Comparison of ENCODE assay signal across 8 cellular contexts in genomic region chr1:7616076-7616833, GRCh38.
A peak's percentile ranks its signal among the peaks of the same experiment; 100 is the strongest.
DNase-seq lines count a peak whose midpoint lies in the region; ATAC-seq and TF ChIP-seq lines count a peak whose summit lies in the region.

No MANE protein-coding gene starts in this region.

- peak in 1 of 3 donors; percentile 37 for ATAC-seq in natural killer cell
- ATAC-seq in GM21423 (IDR thresholded peaks at IDR 0.05; ENCODE audit: unreplicated experiment), result no peak

- no peaks in the 10 kb centered on the region for H3K36me3 Mint-ChIP-seq in natural killer cell
- no peaks in the 10 kb centered on the region for H3K36me3 Mint-ChIP-seq in osteocyte (ENCODE audit: unreplicated experiment)

- H3K9me3 Mint-ChIP-seq in natural killer cell, result no peaks in the 10 kb centered on the region
- no peaks in the 10 kb centered on the region for H3K9me3 Mint-ChIP-seq in osteocyte (ENCODE audit: unreplicated experiment)

- H3K27me3 Mint-ChIP-seq in natural killer cell (ENCODE audit: low read depth in 2 of 2) (peaks cover 10 to 11% of the 10 kb centered on the region in 2 donors), osteocyte (ENCODE audit: unreplicated experiment) (peaks cover 18% of the 10 kb centered on the region)

- H3K4me1 Mint-ChIP-seq in natural killer cell (no peaks in the 10 kb centered on the region), osteocyte (ENCODE audit: unreplicated experiment) (no peaks in the 10 kb centered on the region)

- intact Hi-C loops in natural killer cell (cut with micrococcal nuclease), result no loop called here

- TF ChIP-seq CTCF in GM13976 (IDR thresholded peaks at IDR 0.05; ENCODE audit: borderline replicate concordance, control extremely low read depth, extremely low read depth, insufficient read depth, missing control alignments) (no peak), natural killer cell (IDR thresholded peaks at IDR 0.05) (no peak), osteocyte (IDR thresholded peaks at IDR 0.05) (no peak)

- DNase-seq in GM13976 (ENCODE audit: low spot score), result peak; percentile 67
- peak; percentile 69 for DNase-seq in ecto neural progenitor cell (ENCODE audit: low spot score)
- DNase-seq in natural killer cell, result peak; percentile 23
- DNase-seq in osteocyte (ENCODE audit: extremely low spot score, unreplicated experiment), result no peak
- no peak for DNase-seq in activated effector memory CD4-positive, alpha-beta T cell treated with Interleukin-2 at 50 U/mL for 16 hours
- no peak for DNase-seq in D341Med (ENCODE audit: low spot score)

- H3K27ac Mint-ChIP-seq in natural killer cell (no peak overlapping the region), osteocyte (ENCODE audit: unreplicated experiment) (no peak overlapping the region)

- in situ Hi-C loops in GM13976 (cut with MboI; ENCODE audit: low sequenced_read_pairs, unreplicated experiment), result no loop called here

- H3K4me3 Mint-ChIP-seq in natural killer cell (no peak overlapping the region), osteocyte (ENCODE audit: unreplicated experiment) (no peak overlapping the region)

TF ChIP-seq in PFSK-1, 5 proteins besides CTCF, POLR2A, EP300 and RAD21:
- TF ChIP-seq SIN3A (IDR thresholded peaks at IDR 0.05; ENCODE audit: borderline replicate concordance, insufficient read depth, low read length) (no peak), REST (IDR thresholded peaks at IDR 0.05; ENCODE audit: insufficient read depth in 1 of 2, low read depth in 2 of 2, low read length in 2 of 2) (peak; percentile 96 to 98), FOXP2 (optimal IDR thresholded peaks at IDR 0.05; ENCODE audit: borderline replicate concordance, extremely low read depth, extremely low read length, insufficient read depth) (no peak), POLR2AphosphoS5 (IDR thresholded peaks at IDR 0.05; ENCODE audit: low read depth, low read length) (no peak), TAF1 (IDR thresholded peaks at IDR 0.05; ENCODE audit: borderline replicate concordance, insufficient read depth, low read length) (no peak)

Comparison
In these comparisons a context has a peak if more than half of its experiments do, and no peak if none do; other contexts are left out.
1. DNase-seq: peak in GM13976 (single experiment), ecto neural progenitor cell (single experiment) and natural killer cell (single experiment); none in osteocyte (single experiment), activated effector memory CD4-positive, alpha-beta T cell treated with Interleukin-2 at 50 U/mL for 16 hours (single experiment) and D341Med (single experiment).